Comparison of ENCODE assay signal across 17 cellular contexts in genomic region chr9:126451316-126451885, GRCh38.
"Had no signal": no experiment of that assay in that cellular context is flagged by ENCODE, and none has a peak within 500 bp of the region (broad histone marks: within the 10 kb centered on the region; RNA-seq: fewer than 3 reads in every experiment).

No MANE protein-coding gene starts in this region.

- H3K4me1 ChIP-seq: adrenal gland, left lung, upper lobe of left lung had no signal

- H3K4me3 Mint-ChIP-seq: activated naive CD4-positive, alpha-beta T cell treated with anti-CD3 and anti-CD28 coated beads for 36 hours; activated T-cell treated with anti-CD3 and anti-CD28 coated beads, Interleukin-2, amount 50 U/mL, for 24 hours; nephron progenitor cell; stimulated activated naive CD8-positive, alpha-beta T cell treated with anti-CD3 and anti-CD28 coated beads, Interleukin-15, Interleukin-2, amounts not matched to agents 100 ng/mL and 50 ng/mL, for 24 hours had no signal

- H3K9me3 ChIP-seq: adrenal gland, left lung, thoracic aorta, upper lobe of left lung had no signal

- H3K36me3 ChIP-seq: adrenal gland, thoracic aorta had no signal

- H3K27me3 ChIP-seq: adrenal gland, left lung, upper lobe of left lung had no signal

- H3K27ac Mint-ChIP-seq: activated naive CD4-positive, alpha-beta T cell treated with anti-CD3 and anti-CD28 coated beads for 36 hours; activated T-cell treated with anti-CD3 and anti-CD28 coated beads, Interleukin-2, amount 50 U/mL, for 24 hours; activated T-helper 2 cell treated with anti-CD3 and anti-CD28 coated beads, Interferon-gamma antibody, Interleukin-2, Interleukin-4, amounts not matched to agents 10 μg/mL and 5 μg/mL and 100 μg/mL, durations not matched to agents 14 hours and 24 hours and 36 hours; nephron progenitor cell; progenitor cell of endocrine pancreas; stimulated activated naive CD8-positive, alpha-beta T cell treated with anti-CD3 and anti-CD28 coated beads, Interleukin-15, Interleukin-2, amounts not matched to agents 100 ng/mL and 50 ng/mL, for 24 hours had no signal

- H3K9me3 Mint-ChIP-seq: activated naive CD4-positive, alpha-beta T cell treated with anti-CD3 and anti-CD28 coated beads for 36 hours; activated T-cell treated with anti-CD3 and anti-CD28 coated beads, Interleukin-2, amount 50 U/mL, for 24 hours; activated T-helper 2 cell treated with anti-CD3 and anti-CD28 coated beads, Interferon-gamma antibody, Interleukin-2, Interleukin-4, amounts not matched to agents 10 μg/mL and 5 μg/mL and 100 μg/mL, durations not matched to agents 14 hours and 24 hours and 36 hours; nephron progenitor cell; stimulated activated naive CD8-positive, alpha-beta T cell treated with anti-CD3 and anti-CD28 coated beads, Interleukin-15, Interleukin-2, amounts not matched to agents 100 ng/mL and 50 ng/mL, for 24 hours had no signal

- H3K4me3 ChIP-seq: adrenal gland, left lung, thoracic aorta, upper lobe of left lung had no signal

- H3K27ac ChIP-seq: adrenal gland, left lung, thoracic aorta, upper lobe of left lung, WERI-Rb-1 had no signal

- H3K27me3 Mint-ChIP-seq: activated T-cell treated with anti-CD3 and anti-CD28 coated beads, Interleukin-2, amount 50 U/mL, for 24 hours; progenitor cell of endocrine pancreas; stimulated activated naive CD8-positive, alpha-beta T cell treated with anti-CD3 and anti-CD28 coated beads, Interleukin-15, Interleukin-2, amounts not matched to agents 100 ng/mL and 50 ng/mL, for 24 hours had no signal

- ATAC-seq: left lung had no signal

- DNase-seq: activated CD4-positive, alpha-beta T cell treated with anti-CD3 and anti-CD28 coated beads, Interleukin-2, amount 50 U/mL, for 48 hours; activated naive CD4-positive, alpha-beta T cell treated with anti-CD3 and anti-CD28 coated beads for 36 hours; activated T-cell treated with anti-CD3 and anti-CD28 coated beads, Interleukin-2, amount 50 U/mL, for 24 hours; adrenal gland; kidney; left lung; nephron progenitor cell; stimulated activated CD4-positive, alpha-beta T cell treated with anti-CD3 and anti-CD28 coated beads, Interleukin-12 subunit alpha, Interleukin-12 subunit beta, amount 100 ng/mL, for 4 hours; stimulated activated CD4-positive, alpha-beta T cell treated with anti-CD3 and anti-CD28 coated beads, Interleukin-1b, Interleukin-23, amount 100 ng/mL, for 48 hours; SW 1271; T-helper 2 cell; upper lobe of left lung; WERI-Rb-1 had no signal
